In genomic region chr15:84715442-84716035, GRCh38 we compare ENCODE assay signal across 8 cellular contexts. TPM values are rescaled to one million over a fixed set of nuclear protein-coding genes. Genes with fewer than 3 reads are reported as not detected.
DNase-seq lines count a peak whose midpoint lies in the region; ATAC-seq, FAIRE-seq and TF ChIP-seq lines count a peak whose summit lies in the region.

No MANE protein-coding gene starts in this region.

- peaks cover 57% of the 10 kb centered on the region for H3K79me2 ChIP-seq in K562 (ENCODE audit: control insufficient read depth, insufficient read depth, low read length)

- H3K9ac ChIP-seq in K562 (ENCODE audit: insufficient read depth in 1 of 2, low read depth in 2 of 2, low read length in 2 of 2) (peak overlapping the region; percentile 83 to 96), kidney (ENCODE audit: low read length in 2 of 2) (peak overlapping the region; percentile 92 to 96)

- peaks cover 30 to 61% (median 41%) of the 10 kb centered on the region in 4 donors for H3K4me1 Mint-ChIP-seq in CD4-positive, alpha-beta memory T cell

- peak overlapping the region; percentile 94 to 100 (median 96) for H3K4me3 Mint-ChIP-seq in CD4-positive, alpha-beta memory T cell

- H3K27me3 Mint-ChIP-seq in CD4-positive, alpha-beta memory T cell, result no peaks in the 10 kb centered on the region

- peak overlapping the region; percentile 88 to 99 (median 97) for H3K27ac Mint-ChIP-seq in CD4-positive, alpha-beta memory T cell

- TF ChIP-seq RAD21 in K562 (CRISPR knock-in tag; conservative IDR thresholded peaks at IDR 0.05 in 1 of 2, IDR thresholded peaks at IDR 0.05 in 1 of 2), result no peak

- FAIRE-seq in K562 (lab: Jason Lieb, UNC), result peak; percentile 51
- no peak for FAIRE-seq in kidney (lab: Jason Lieb, UNC)

- peak overlapping the region; percentile 96 for H3K4me2 ChIP-seq in K562 (ENCODE audit: insufficient read depth, low read length)

- no peaks in the 10 kb centered on the region for H3K9me1 ChIP-seq in K562 (ENCODE audit: control insufficient read depth, insufficient read depth, low read length)

- H3K9me3 ChIP-seq in CD4-positive, alpha-beta memory T cell (ENCODE audit: control insufficient read depth in 1 of 2, low read length in 2 of 2), result no peaks in the 10 kb centered on the region
- H3K9me3 ChIP-seq in HAP-1, result no peaks in the 10 kb centered on the region
- no peaks in the 10 kb centered on the region for H3K9me3 ChIP-seq in Panc1 (ENCODE audit: control insufficient read depth, insufficient read depth, low read depth, low read length)
- no peaks in the 10 kb centered on the region; the same call in 1 of the 2 replicates for H3K9me3 ChIP-seq in K562 (replicated peaks; ENCODE audit: control insufficient read depth, insufficient read depth, low read depth, low read length)
- no peaks in the 10 kb centered on the region for H3K9me3 ChIP-seq in kidney (ENCODE audit: control insufficient read depth in 1 of 2, low read length in 2 of 2)

- no peaks in the 10 kb centered on the region for H4K20me1 ChIP-seq in K562 (replicated peaks; ENCODE audit: control insufficient read depth, insufficient read depth, low read length)

- ATAC-seq in Panc1, result peak; percentile 24
- ATAC-seq in K562, result peak; percentile 44

- peak overlapping the region; percentile 85 for H3K27ac ChIP-seq in CD4-positive, alpha-beta memory T cell (ENCODE audit: low read depth, low read length)
- H3K27ac ChIP-seq in Panc1 (ENCODE audit: low read length) (peak overlapping the region; percentile 93), K562 (ENCODE audit: extremely low read depth, low read depth, low read length) (peak overlapping the region; percentile 84), kidney (ENCODE audit: low read depth in 2 of 2, low read length in 2 of 2) (peak overlapping the region; percentile 93 to 97)

- no peak for TF ChIP-seq EP300 in K562 (IDR thresholded peaks at IDR 0.05; ENCODE audit: low read length)

- intact Hi-C loops in CD4-positive, alpha-beta memory T cell (cut with micrococcal nuclease), result loop anchor here (1.0 kb wide), 5 partner anchors 20 to 84 kb away; partner anchors contain the start of genes NMB, WDR73 and ZNF592
- intact Hi-C loops in Panc1 (cut with micrococcal nuclease; ENCODE audit: unreplicated experiment), result no loop called here
- intact Hi-C loops in K562 (cut with micrococcal nuclease), result loop anchor here (1.0 to 5.0 kb wide), 2 partner anchors 34 to 72 kb away; no protein-coding TSS in a partner anchor
- intact Hi-C loops in kidney (cut with DNase I), result no loop called here

- POLR2A ChIA-PET in CD4-positive, alpha-beta memory T cell (lab: Charles Lee; ENCODE audit: partially characterized antibody), result interaction anchor here (0.5 to 15.2 kb wide), 31 partner anchors 9 to 665 kb away, joined by 3 to 598 read pairs (median 7); partner anchors contain the start of genes AKAP13, NMB, PDE8A and WDR73
- POLR2A ChIA-PET in Panc1 (lab: Charles Lee), result interaction anchor here (0.5 to 1.8 kb wide), 4 partner anchors 30 to 85 kb away, joined by 3 to 6 read pairs (median 4); no protein-coding TSS in a partner anchor
- POLR2A ChIA-PET in K562 (lab: Yijun Ruan, JAX), result interaction anchor here (0.7 to 5.5 kb wide), 11 partner anchors 10 to 114 kb away, joined by 3 to 47 read pairs (median 4); no protein-coding TSS in a partner anchor

- CTCF ChIA-PET in CD4-positive, alpha-beta memory T cell (lab: Charles Lee; ENCODE audit: partially characterized antibody), result interaction anchor here (0.9 to 4.2 kb wide), 16 partner anchors 9 to 77 kb away, joined by 3 to 57 read pairs (median 7); partner anchors contain the start of genes NMB, WDR73 and ZNF592
- CTCF ChIA-PET in Panc1 (lab: Charles Lee), result no interaction called here
- CTCF ChIA-PET in K562 (lab: Yijun Ruan, JAX; ENCODE audit: low intra/inter-chr PET ratio), result no interaction called here

- H3K36me3 Mint-ChIP-seq in CD4-positive, alpha-beta memory T cell, result peaks cover 0 to 21% of the 10 kb centered on the region in 2 donors

- peaks cover 51% of the 10 kb centered on the region for H3K4me1 ChIP-seq in CD4-positive, alpha-beta memory T cell (ENCODE audit: insufficient read depth, low read length)
- peaks cover 15% of the 10 kb centered on the region for H3K4me1 ChIP-seq in HAP-1
- H3K4me1 ChIP-seq in Panc1 (ENCODE audit: control insufficient read depth, insufficient read depth, low read length), result peaks cover 6% of the 10 kb centered on the region
- peaks cover 12 to 19% of the 10 kb centered on the region in 2 experiments; a peak in 4 of 5 replicates for H3K4me1 ChIP-seq in K562 (replicated peaks in 1 of 2; ENCODE audit: control insufficient read depth in 2 of 2, insufficient read depth in 2 of 2, low read length in 2 of 2)
- peaks cover 9% of the 10 kb centered on the region in 2 donors for H3K4me1 ChIP-seq in kidney (ENCODE audit: control insufficient read depth in 1 of 2, insufficient read depth in 1 of 2, low read depth in 1 of 2, low read length in 2 of 2)

- BruUV-seq in Panc1 (replicated peaks; lab: Mats Ljungman, UMichigan) (no TSS peak), K562 (replicated peaks; lab: Mats Ljungman, UMichigan) (TSS peak; percentile 62)

- 1% methylated on average over 35 of the region's 36 CpGs for WGBS in K562 (ENCODE audit: insufficient coverage, low coverage, missing lambda C conversion rate)

- in situ Hi-C loops in HAP-1 (cut with MboI; ENCODE audit: low sequenced_read_pairs) (no loop called here), Panc1 (cut with HindIII; ENCODE audit: low pct_unique_long_range_greater_than_20kb, low sequenced_read_pairs) (no loop called here), K562 (cut with MboI) (no loop called here)

- peaks cover 0 to 3% (median 0%) of the 10 kb centered on the region in 8 donors for H3K9me3 Mint-ChIP-seq in CD4-positive, alpha-beta memory T cell

- peak overlapping the region; percentile 91 to 97 for H3K4me3 ChIP-seq in CD4-positive, alpha-beta memory T cell (ENCODE audit: low read length in 2 of 2)
- H3K4me3 ChIP-seq in HAP-1 (peak overlapping the region; percentile 89), Panc1 (ENCODE audit: low read depth in 2 of 2, low read length in 2 of 2) (peak overlapping the region; percentile 82 to 92), K562 (peak overlapping the region; percentile 81), kidney (ENCODE audit: low read length in 2 of 2) (peak overlapping the region; percentile 95 to 97)

- peak in 4 of 5 donors; percentile 7 to 47 (median 11) for DNase-seq in CD4-positive, alpha-beta memory T cell
- DNase-seq in HAP-1 (ENCODE audit: low spot score in 2 of 2), result peak; percentile 52 to 65
- no peak for DNase-seq in Panc1 (ENCODE audit: low read depth, low spot score)
- peak in 2 of 4 experiments; percentile 24 to 54 for DNase-seq in K562 (ENCODE audit: extremely low read depth in 1 of 4, low spot score in 3 of 4)
- peak; percentile 73 for DNase-seq in kidney
- peak; percentile 76 for DNase-seq in stimulated activated CD4-positive, alpha-beta T cell treated with anti-CD3 and anti-CD28 coated beads, Interleukin-15, amount 100 ng/mL, for 24 hours
- no peak for DNase-seq in NCI-H1417 treated with DMSO at 0.1 percent for 48 hours (lab: John Stamatoyannopoulos, UW)
- DNase-seq in NCI-H187 (lab: John Stamatoyannopoulos, UW), result no peak

- TF ChIP-seq POLR2A in K562 (conservative IDR thresholded peaks at IDR 0.05), result no peak

- no peak for TF ChIP-seq CTCF in Panc1 (IDR thresholded peaks at IDR 0.05)
- no peak for TF ChIP-seq CTCF in K562 (IDR thresholded peaks at IDR 0.05 in 2 of 3, conservative IDR thresholded peaks at IDR 0.05 in 1 of 3; ENCODE audit: insufficient read depth in 2 of 3, low read depth in 1 of 3, low read length in 3 of 3)
- TF ChIP-seq CTCF in kidney (IDR thresholded peaks at IDR 0.05; ENCODE audit: borderline replicate concordance, extremely low read depth, insufficient read depth), result no peak

- H3K36me3 ChIP-seq in CD4-positive, alpha-beta memory T cell (ENCODE audit: insufficient read depth, low read length), result peaks cover 6% of the 10 kb centered on the region
- H3K36me3 ChIP-seq in HAP-1 (replicated peaks), result peaks cover 28% of the 10 kb centered on the region
- peaks cover 4% of the 10 kb centered on the region for H3K36me3 ChIP-seq in Panc1 (ENCODE audit: control insufficient read depth, insufficient read depth, low read length)
- H3K36me3 ChIP-seq in K562 (ENCODE audit: control insufficient read depth, insufficient read depth, low read length), result peaks cover 36% of the 10 kb centered on the region; the same call in 2 of the 3 replicates
- peaks cover 0 to 2% of the 10 kb centered on the region in 2 donors for H3K36me3 ChIP-seq in kidney (ENCODE audit: control insufficient read depth in 1 of 2, insufficient read depth in 2 of 2, low read length in 2 of 2)

- H3K27me3 ChIP-seq in CD4-positive, alpha-beta memory T cell (ENCODE audit: insufficient read depth, low read length), result no peaks in the 10 kb centered on the region
- H3K27me3 ChIP-seq in HAP-1 (ENCODE audit: low read depth) (no peaks in the 10 kb centered on the region), Panc1 (ENCODE audit: control insufficient read depth, insufficient read depth, low read length) (no peaks in the 10 kb centered on the region), K562 (ENCODE audit: control insufficient read depth in 2 of 2, insufficient read depth in 2 of 2, low read length in 2 of 2) (no peaks in the 10 kb centered on the region)

- H2AFZ ChIP-seq in K562 (ENCODE audit: low read depth, low read length), result peak overlapping the region; percentile 99

RNA-seq across cellular contexts. Expression of gene SEC11A, which starts 0.4 kb away (rescaled TPM):
- 10 to 100 TPM; 85.0 to 86.8 TPM for total RNA-seq in CD4-positive, alpha-beta memory T cell
- 100 to 1,000 TPM; 129 to 168 TPM for polyA plus RNA-seq in CD4-positive, alpha-beta memory T cell
- 164 TPM for total RNA-seq in Panc1 (2021; ENCODE audit: unreplicated experiment)
- polyA plus RNA-seq in Panc1 (2012; ENCODE audit: insufficient read length), result 132 TPM
- total RNA-seq in K562 (2011; cell fraction: chromatin; rRNA removed; ENCODE audit: low replicate concordance), result 73.8 and 151 TPM in 2 replicates
- total RNA-seq in K562 (2011; cell fraction: nucleolus; rRNA removed), result 86.1 and 103 TPM in 2 replicates
- 189 and 195 TPM in 2 replicates for total RNA-seq in K562 (2011; cell fraction: nucleoplasm; rRNA removed)
- total RNA-seq in K562 (2014; rRNA removed), result 170 and 198 TPM in 2 replicates
- total RNA-seq in K562 (2014; rRNA removed; fragmentation: Illumina TruSeq; extraction: Trizol), result 270 and 314 TPM in 2 replicates
- total RNA-seq in K562 (2015; rRNA removed; fragmentation: Illumina TruSeq; extraction: Trizol), result 204 and 217 TPM in 2 replicates
- total RNA-seq in K562 (2021), result 175 and 183 TPM in 2 replicates
- 166 and 238 TPM in 2 replicates for polyA plus RNA-seq in K562 (2011; rRNA removed)
- polyA plus RNA-seq in K562 (2011; cell fraction: cytosol; rRNA removed), result 49.8 and 172 TPM in 2 replicates
- 32.1 and 71.9 TPM in 2 replicates for polyA plus RNA-seq in K562 (2011; cell fraction: nucleus; rRNA removed)
- 230 and 261 TPM in 2 replicates for polyA plus RNA-seq in K562 (2012)
- polyA plus RNA-seq in K562 (2014; fragmentation: Illumina TruSeq; extraction: Trizol), result 240 and 254 TPM in 2 replicates
- polyA plus RNA-seq in K562 (2014; fragmentation: Nextera tagmentation; extraction: Ambion mirVana), result 100 to 1,000 TPM; 206 to 229 TPM
- 301 and 310 TPM in 2 replicates for polyA plus RNA-seq in K562 (2014; rRNA removed)
- polyA minus RNA-seq in K562 (2011; rRNA and poly(A)+ RNA removed), result 166 and 171 TPM in 2 replicates
- polyA minus RNA-seq in K562 (2011; cell fraction: cytosol; rRNA and poly(A)+ RNA removed), result 52.9 and 55.4 TPM in 2 replicates
- 17.9 and 29.9 TPM in 2 replicates for polyA minus RNA-seq in K562 (2011; cell fraction: nucleus; rRNA and poly(A)+ RNA removed)
- 147 TPM for total RNA-seq in kidney
- 161 TPM for polyA plus RNA-seq in kidney (ENCODE audit: insufficient read depth, low read depth, low replicate concordance)

RNA-seq across cellular contexts. Expression of gene ZNF592, which starts 32.9 kb away (rescaled TPM):
- total RNA-seq in CD4-positive, alpha-beta memory T cell, result 10 to 100 TPM; 40.8 to 42.6 TPM
- 10 to 100 TPM in 1 of 2 donors, 1 to 10 TPM in 1; 1.7 to 13.5 TPM for polyA plus RNA-seq in CD4-positive, alpha-beta memory T cell
- total RNA-seq in Panc1 (2021; ENCODE audit: unreplicated experiment) (34.2 TPM), K562 (2014; rRNA removed) (5.9 and 9.1 TPM in 2 replicates), K562 (2014; rRNA removed; fragmentation: Illumina TruSeq; extraction: Trizol) (6.3 and 6.6 TPM in 2 replicates), K562 (2015; rRNA removed; fragmentation: Illumina TruSeq; extraction: Trizol) (9.1 and 9.2 TPM in 2 replicates), K562 (2021) (22.0 and 23.8 TPM in 2 replicates), kidney (31.6 TPM)
- polyA plus RNA-seq in Panc1 (2012; ENCODE audit: insufficient read length), result 25.7 TPM
- total RNA-seq in K562 (2011; cell fraction: chromatin; rRNA removed; ENCODE audit: low replicate concordance), result 22.7 and 35.2 TPM in 2 replicates
- total RNA-seq in K562 (2011; cell fraction: nucleolus; rRNA removed), result 18.4 and 21.7 TPM in 2 replicates
- total RNA-seq in K562 (2011; cell fraction: nucleoplasm; rRNA removed), result 22.7 and 26.9 TPM in 2 replicates
- polyA plus RNA-seq in K562 (2011; rRNA removed) (7.4 and 10.4 TPM in 2 replicates), K562 (2014; fragmentation: Illumina TruSeq; extraction: Trizol) (18.5 and 18.8 TPM in 2 replicates), K562 (2014; fragmentation: Nextera tagmentation; extraction: Ambion mirVana) (1 to 10 TPM in 1 of 2 experiments, under 1 TPM in 1; 0.88 to 1.7 TPM), K562 (2014; rRNA removed) (11.6 TPM in 2 replicates), kidney (ENCODE audit: insufficient read depth, low read depth, low replicate concordance) (6.9 TPM)
- 8.8 and 14.0 TPM in 2 replicates for polyA plus RNA-seq in K562 (2011; cell fraction: cytosol; rRNA removed)
- polyA plus RNA-seq in K562 (2011; cell fraction: nucleus; rRNA removed), result 15.9 and 24.2 TPM in 2 replicates
- polyA plus RNA-seq in K562 (2012), result 12.6 and 16.1 TPM in 2 replicates
- polyA minus RNA-seq in K562 (2011; rRNA and poly(A)+ RNA removed), result 7.6 and 8.8 TPM in 2 replicates
- polyA minus RNA-seq in K562 (2011; cell fraction: cytosol; rRNA and poly(A)+ RNA removed), result 13.0 and 13.9 TPM in 2 replicates
- polyA minus RNA-seq in K562 (2011; cell fraction: nucleus; rRNA and poly(A)+ RNA removed), result 8.2 and 9.0 TPM in 2 replicates

RNA-seq across cellular contexts. Expression of gene NMB, which starts 57.5 kb away (rescaled TPM):
- 1 to 10 TPM; 2.4 to 2.5 TPM for total RNA-seq in CD4-positive, alpha-beta memory T cell
- polyA plus RNA-seq in CD4-positive, alpha-beta memory T cell, result 1 to 10 TPM; 4.0 to 4.1 TPM
- total RNA-seq in Panc1 (2021; ENCODE audit: unreplicated experiment), result 9.5 TPM
- 11.8 TPM for polyA plus RNA-seq in Panc1 (2012; ENCODE audit: insufficient read length)
- 0.53 TPM in 1 of 2 replicates, not detected in the other for total RNA-seq in K562 (2011; cell fraction: chromatin; rRNA removed; ENCODE audit: low replicate concordance)
- total RNA-seq in K562 (2011; cell fraction: nucleolus; rRNA removed), result 0.83 and 1.1 TPM in 2 replicates
- total RNA-seq in K562 (2011; cell fraction: nucleoplasm; rRNA removed), result 0.66 TPM in 1 of 2 replicates, not detected in the other
- total RNA-seq in K562 (2014; rRNA removed), result 0.53 TPM in 1 of 2 replicates, not detected in the other
- total RNA-seq in K562 (2014; rRNA removed; fragmentation: Illumina TruSeq; extraction: Trizol), result not detected in 2 replicates
- not detected in 2 replicates for total RNA-seq in K562 (2015; rRNA removed; fragmentation: Illumina TruSeq; extraction: Trizol)
- 0.16 and 0.25 TPM in 2 replicates for total RNA-seq in K562 (2021)
- polyA plus RNA-seq in K562 (2011; rRNA removed), result 0.07 and 0.22 TPM in 2 replicates
- 0.18 TPM in 1 of 2 replicates, not detected in the other for polyA plus RNA-seq in K562 (2011; cell fraction: cytosol; rRNA removed)
- polyA plus RNA-seq in K562 (2011; cell fraction: nucleus; rRNA removed), result 0.11 and 0.78 TPM in 2 replicates
- 0.13 and 0.17 TPM in 2 replicates for polyA plus RNA-seq in K562 (2012)
- polyA plus RNA-seq in K562 (2014; fragmentation: Illumina TruSeq; extraction: Trizol), result not detected in 2 replicates
- under 1 TPM; 0.06 to 0.11 TPM for polyA plus RNA-seq in K562 (2014; fragmentation: Nextera tagmentation; extraction: Ambion mirVana)
- not detected in 2 replicates for polyA plus RNA-seq in K562 (2014; rRNA removed)
- not detected in 2 replicates for polyA minus RNA-seq in K562 (2011; rRNA and poly(A)+ RNA removed)
- polyA minus RNA-seq in K562 (2011; cell fraction: cytosol; rRNA and poly(A)+ RNA removed), result not detected in 2 replicates
- 0.33 and 0.40 TPM in 2 replicates for polyA minus RNA-seq in K562 (2011; cell fraction: nucleus; rRNA and poly(A)+ RNA removed)
- 11.8 TPM for total RNA-seq in kidney
- 19.7 TPM for polyA plus RNA-seq in kidney (ENCODE audit: insufficient read depth, low read depth, low replicate concordance)

Comparison
In these comparisons a context has a peak if more than half of its experiments do, and no peak if none do; other contexts are left out.
1. DNase-seq: peak in CD4-positive, alpha-beta memory T cell (4 of 5), HAP-1 (2 of 2), kidney (single experiment) and stimulated activated CD4-positive, alpha-beta T cell treated with anti-CD3 and anti-CD28 coated beads, Interleukin-15, amount 100 ng/mL, for 24 hours (single experiment); none in Panc1 (single experiment), NCI-H1417 treated with DMSO at 0.1 percent for 48 hours (single experiment) and NCI-H187 (0 of 2).
2. intact Hi-C loops: an anchor here in CD4-positive, alpha-beta memory T cell (1.0 kb wide) and K562 (1.0 to 5.0 kb wide); none called in Panc1 and kidney.
3. Peak in every context shown above with its lines, with median percentiles within 50 percentile points of each other: H3K27ac ChIP-seq and H3K4me3 ChIP-seq.